In genomic region chr12:6602526-6602925, GRCh38 we compare ENCODE assay signal across 9 cellular contexts. TPM values are rescaled to one million over a fixed set of nuclear protein-coding genes. Genes with fewer than 3 reads are reported as not detected.
DNase-seq lines count a peak whose midpoint lies in the region; ATAC-seq and TF ChIP-seq lines count a peak whose summit lies in the region.
"Had no signal": no experiment of that assay in that cellular context is flagged by ENCODE, and none has a peak within 500 bp of the region (broad histone marks: within the 10 kb centered on the region; RNA-seq: fewer than 3 reads in every experiment).

No MANE protein-coding gene starts in this region.

- intact Hi-C loops in Calu3 (cut with micrococcal nuclease; ENCODE audit: unreplicated experiment), result no loop called here

- no peak overlapping the region for H2AFZ ChIP-seq in fibroblast of lung (ENCODE audit: low read length)

- CTCF ChIA-PET in Calu3 (lab: Charles Lee), result no interaction called here

- no peaks in the 10 kb centered on the region for H3K9me3 ChIP-seq in T-helper 17 cell (ENCODE audit: control insufficient read depth, low read length, poor library complexity, severe bottlenecking)
- H3K9me3 ChIP-seq in fibroblast of lung (ENCODE audit: control insufficient read depth, insufficient read depth, low read depth, low read length), result no peaks in the 10 kb centered on the region

- no peaks in the 10 kb centered on the region for H3K27me3 Mint-ChIP-seq in Calu3 (ENCODE audit: unreplicated experiment)
- no peaks in the 10 kb centered on the region for H3K27me3 Mint-ChIP-seq in T-helper 17 cell

- ATAC-seq in T-helper 17 cell (no peak), HG03108 (IDR thresholded peaks at IDR 0.05; ENCODE audit: unreplicated experiment) (no peak)
- ATAC-seq: Panc1 had no signal

- H3K9me3 Mint-ChIP-seq in Calu3 (ENCODE audit: low read depth, unreplicated experiment), result no peaks in the 10 kb centered on the region

- H3K4me1 Mint-ChIP-seq in Calu3 (ENCODE audit: low read depth, unreplicated experiment), result peaks cover 35% of the 10 kb centered on the region
- H3K4me1 Mint-ChIP-seq in T-helper 17 cell, result peaks cover 51% of the 10 kb centered on the region

- TF ChIP-seq CTCF in Calu3 (IDR thresholded peaks at IDR 0.05; ENCODE audit: unreplicated experiment), result no peak
- TF ChIP-seq CTCF in fibroblast of lung (conservative IDR thresholded peaks at IDR 0.05 in 1 of 2, IDR thresholded peaks at IDR 0.05 in 1 of 2; ENCODE audit: low read depth in 1 of 2, low read length in 2 of 2), result no peak

- peaks cover 38% of the 10 kb centered on the region for H3K79me2 ChIP-seq in fibroblast of lung (ENCODE audit: control insufficient read depth, insufficient read depth, low read length)

- DNase-seq in Calu3 (no peak), T-helper 17 cell (no peak), fibroblast of lung (ENCODE audit: low read depth in 2 of 2) (no peak), NCI-H526 (lab: John Stamatoyannopoulos, UW) (no peak), DMS 273 treated with DMSO at 0.1 percent for 48 hours (lab: John Stamatoyannopoulos, UW) (no peak)

- no peaks in the 10 kb centered on the region for H3K27me3 ChIP-seq in fibroblast of lung (ENCODE audit: control insufficient read depth, insufficient read depth, low read length)
- H3K27me3 ChIP-seq: cardiac muscle cell had no signal

- BruUV-seq in Calu3 (replicated peaks; lab: Mats Ljungman, UMichigan), result no TSS peak

- H3K4me2 ChIP-seq in fibroblast of lung (ENCODE audit: extremely low read depth, insufficient read depth, low read length), result peak overlapping the region; percentile 72

- H3K27ac Mint-ChIP-seq in Calu3 (ENCODE audit: unreplicated experiment), result peak overlapping the region; percentile 13
- H3K27ac Mint-ChIP-seq in T-helper 17 cell, result no peak overlapping the region

- H3K4me1 ChIP-seq in fibroblast of lung (ENCODE audit: control insufficient read depth, extremely low read depth, insufficient read depth, low read length), result peaks cover 11% of the 10 kb centered on the region

- no peaks in the 10 kb centered on the region for H4K20me1 ChIP-seq in fibroblast of lung (ENCODE audit: control insufficient read depth, extremely low read depth, insufficient read depth, low read length)

- H3K9ac ChIP-seq in fibroblast of lung (ENCODE audit: insufficient read depth, low read length), result no peak overlapping the region

- no peak overlapping the region for H3K4me3 Mint-ChIP-seq in Calu3 (ENCODE audit: low read depth, unreplicated experiment)
- peak overlapping the region; percentile 52 for H3K4me3 Mint-ChIP-seq in T-helper 17 cell

- H3K27ac ChIP-seq in fibroblast of lung (ENCODE audit: insufficient read depth, low read length) (no peak overlapping the region), skin epidermis (peak overlapping the region in 16 of 21 experiments; percentile 9 to 99 (median 58))

- H3K36me3 Mint-ChIP-seq in Calu3 (ENCODE audit: insufficient read depth, unreplicated experiment) (peaks cover 56% of the 10 kb centered on the region), T-helper 17 cell (ENCODE audit: low read depth) (peaks cover 11% of the 10 kb centered on the region)

- H3K36me3 ChIP-seq in fibroblast of lung (ENCODE audit: control insufficient read depth, insufficient read depth, low read length), result peaks cover 30% of the 10 kb centered on the region

- peak overlapping the region in 2 of 4 experiments; percentile 22 to 93 for H3K4me3 ChIP-seq in fibroblast of lung (replicated peaks in 1 of 4; ENCODE audit: control extremely low read depth in 1 of 4, insufficient read depth in 1 of 4, low read depth in 3 of 4, low read length in 4 of 4)
- H3K4me3 ChIP-seq in skin epidermis, result no peak overlapping the region
- H3K4me3 ChIP-seq: cardiac muscle cell had no signal

RNA-seq across cellular contexts. Expression of gene CHD4, which starts 4.7 kb away (rescaled TPM):
- total RNA-seq in Calu3 (2022) (164 and 165 TPM in 2 replicates), T-helper 17 cell (100 to 1,000 TPM; 461 to 574 TPM), fibroblast of lung (241 and 256 TPM in 2 replicates)
- polyA plus RNA-seq in fibroblast of lung, result 76.1 and 96.0 TPM in 2 replicates
- polyA plus RNA-seq in fibroblast of lung (2012), result 118 and 120 TPM in 2 replicates
- polyA minus RNA-seq in fibroblast of lung (ENCODE audit: low replicate concordance), result 323 and 390 TPM in 2 replicates

RNA-seq across cellular contexts. Expression of gene LPAR5, which starts 33.2 kb away (rescaled TPM):
- total RNA-seq in Calu3 (2022) (2.5 and 3.2 TPM in 2 replicates), T-helper 17 cell (1 to 10 TPM; 2.9 to 8.1 TPM), fibroblast of lung (not detected in 2 replicates)
- 0.02 and 0.07 TPM in 2 replicates for polyA plus RNA-seq in fibroblast of lung
- polyA plus RNA-seq in fibroblast of lung (2012), result 0.10 TPM in 1 of 2 replicates, not detected in the other
- not detected in 2 replicates for polyA minus RNA-seq in fibroblast of lung (ENCODE audit: low replicate concordance)

RNA-seq across cellular contexts. Expression of gene NOP2, which starts 34.4 kb away (rescaled TPM):
- 86.1 and 88.5 TPM in 2 replicates for total RNA-seq in Calu3 (2022)
- 100 to 1,000 TPM in 1 of 2 donors, 10 to 100 TPM in 1; 90.0 to 122 TPM for total RNA-seq in T-helper 17 cell
- total RNA-seq in fibroblast of lung, result 11.7 and 13.9 TPM in 2 replicates
- 26.1 and 47.8 TPM in 2 replicates for polyA plus RNA-seq in fibroblast of lung
- polyA plus RNA-seq in fibroblast of lung (2012), result 18.6 and 34.5 TPM in 2 replicates
- 77.1 and 94.1 TPM in 2 replicates for polyA minus RNA-seq in fibroblast of lung (ENCODE audit: low replicate concordance)

RNA-seq across cellular contexts. Expression of gene ACRBP, which starts 44.7 kb away (rescaled TPM):
- total RNA-seq in Calu3 (2022) (2.9 and 4.1 TPM in 2 replicates), T-helper 17 cell (10 to 100 TPM in 1 of 2 donors, 1 to 10 TPM in 1; 3.4 to 90.0 TPM), fibroblast of lung (under 0.01 and 0.33 TPM in 2 replicates)
- 0.50 and 0.72 TPM in 2 replicates for polyA plus RNA-seq in fibroblast of lung
- polyA plus RNA-seq in fibroblast of lung (2012), result 0.29 and 0.37 TPM in 2 replicates
- 1.3 TPM in 1 of 2 replicates, not detected in the other for polyA minus RNA-seq in fibroblast of lung (ENCODE audit: low replicate concordance)

RNA-seq across cellular contexts. Expression of gene IFFO1, which starts 46.7 kb away (rescaled TPM):
- total RNA-seq in Calu3 (2022), result 0.76 and 1.0 TPM in 2 replicates
- 10 to 100 TPM; 29.3 to 37.3 TPM for total RNA-seq in T-helper 17 cell
- total RNA-seq in fibroblast of lung, result 8.2 and 16.8 TPM in 2 replicates
- 21.7 and 26.9 TPM in 2 replicates for polyA plus RNA-seq in fibroblast of lung
- polyA plus RNA-seq in fibroblast of lung (2012), result 23.6 and 25.6 TPM in 2 replicates
- 18.8 and 22.0 TPM in 2 replicates for polyA minus RNA-seq in fibroblast of lung (ENCODE audit: low replicate concordance)
